Comparison of ENCODE assay signal across 32 cellular contexts in genomic region chr22:29804985-29805384, GRCh38.
"Had no signal": no experiment of that assay in that cellular context is flagged by ENCODE, and none has a peak within 500 bp of the region (broad histone marks: within the 10 kb centered on the region; RNA-seq: fewer than 3 reads in every experiment).

No MANE protein-coding gene starts in this region.

- H3K9me3 Mint-ChIP-seq: activated B cell treated with CpG ODN at 0.5 μM for 24 hours; activated CD4-positive, alpha-beta memory T cell treated with anti-CD3 and anti-CD28 coated beads, Interleukin-2, amount 10 ng/mL, durations not matched to agents 7 days and 5 days; activated naive CD4-positive, alpha-beta T cell treated with anti-CD3 and anti-CD28 coated beads, Interleukin-2, amount 50 U/mL, for 24 hours; activated T-cell treated with anti-CD3 and anti-CD28 coated beads, Interleukin-2, amount 50 U/mL, for 72 hours; activated T-helper 17 cell treated with anti-CD3 and anti-CD28 coated beads, Interleukin-2, amount 50 U/mL, for 72 hours; T-cell had no signal

- H3K4me2 ChIP-seq: SK-N-SH had no signal

- H3K36me3 ChIP-seq: breast epithelium had no signal

- DNase-seq: activated B cell treated with CpG ODN at 0.5 μM for 24 hours; activated CD4-positive, alpha-beta memory T cell treated with anti-CD3 and anti-CD28 coated beads, Interleukin-2, amount 10 ng/mL, durations not matched to agents 7 days and 5 days; activated CD4-positive, alpha-beta T cell treated with anti-CD3 and anti-CD28 coated beads for 1 hour; activated CD4-positive, alpha-beta T cell treated with anti-CD3 and anti-CD28 coated beads for 48 hours; activated CD8-positive, alpha-beta memory T cell treated with anti-CD3 and anti-CD28 coated beads for 24 hours; activated CD8-positive, alpha-beta memory T cell treated with anti-CD3 and anti-CD28 coated beads, Interleukin-2, amount 10 ng/mL, durations not matched to agents 7 days and 5 days; activated CD8-positive, alpha-beta memory T cell treated with anti-CD3 and anti-CD28 coated beads, Interleukin-2, amount 50 U/mL, for 48 hours; activated effector memory CD4-positive, alpha-beta T cell treated with anti-CD3 and anti-CD28 coated beads, Interleukin-2, amount 50 U/mL, for 16 hours; activated naive CD4-positive, alpha-beta T cell; activated T-cell treated with anti-CD3 and anti-CD28 coated beads, Interleukin-2, amount 50 U/mL, for 72 hours; adrenal gland; body of pancreas; Kasumi-1; KG1; MG63; NCI-H1092; NCI-H1436 treated with DMSO at 0.1 percent for 48 hours; NCI-H1694 treated with DMSO at 0.1 percent for 48 hours; NCI-H2029; NCI-H345; NCI-H524 treated with DMSO at 0.1 percent for 48 hours; NCI-H748 treated with DMSO at 0.1 percent for 48 hours; SHP77 treated with DMSO at 0.1 percent for 48 hours; SK-N-SH; T-cell; T-helper 17 cell had no signal

- H3K9ac ChIP-seq: SK-N-SH had no signal

- H3K4me1 Mint-ChIP-seq: activated B cell treated with CpG ODN at 0.5 μM for 24 hours; activated CD4-positive, alpha-beta memory T cell treated with anti-CD3 and anti-CD28 coated beads, Interleukin-2, amount 10 ng/mL, durations not matched to agents 7 days and 5 days; activated naive CD4-positive, alpha-beta T cell treated with anti-CD3 and anti-CD28 coated beads, Interleukin-2, amount 50 U/mL, for 24 hours; activated T-helper 17 cell treated with anti-CD3 and anti-CD28 coated beads, Interleukin-2, amount 50 U/mL, for 72 hours; T-cell had no signal

- H3K27me3 Mint-ChIP-seq: activated B cell treated with CpG ODN at 0.5 μM for 24 hours; activated CD4-positive, alpha-beta memory T cell treated with anti-CD3 and anti-CD28 coated beads, Interleukin-2, amount 10 ng/mL, durations not matched to agents 7 days and 5 days; activated CD8-positive, alpha-beta memory T cell treated with anti-CD3 and anti-CD28 coated beads, Interleukin-2, amount 10 ng/mL, durations not matched to agents 7 days and 5 days; activated naive CD4-positive, alpha-beta T cell treated with anti-CD3 and anti-CD28 coated beads, Interleukin-2, amount 50 U/mL, for 24 hours; activated T-helper 17 cell treated with anti-CD3 and anti-CD28 coated beads, Interleukin-2, amount 50 U/mL, for 72 hours; T-cell; T-helper 17 cell had no signal

- H3K27ac ChIP-seq: body of pancreas, breast epithelium, SJSA1, VCaP had no signal

- H3K4me3 ChIP-seq: adrenal gland, body of pancreas, breast epithelium, MG63, SJSA1 had no signal

- H3K9me3 ChIP-seq: adrenal gland, body of pancreas, breast epithelium, MG63, SJSA1, SK-N-SH had no signal

- ATAC-seq: activated CD8-positive, alpha-beta memory T cell treated with anti-CD3 and anti-CD28 coated beads, Interleukin-2, amount 10 ng/mL, durations not matched to agents 7 days and 5 days; activated T-cell treated with anti-CD3 and anti-CD28 coated beads, Interleukin-2, amount 50 U/mL, for 72 hours; activated T-helper 17 cell treated with anti-CD3 and anti-CD28 coated beads, Interleukin-2, amount 50 U/mL, for 72 hours; body of pancreas; Panc1; T-cell; T-helper 17 cell had no signal

- H3K9me2 ChIP-seq: SK-N-SH had no signal

- H3K27ac Mint-ChIP-seq: activated B cell treated with CpG ODN at 0.5 μM for 24 hours; activated CD4-positive, alpha-beta memory T cell treated with anti-CD3 and anti-CD28 coated beads, Interleukin-2, amount 10 ng/mL, durations not matched to agents 7 days and 5 days; activated CD8-positive, alpha-beta memory T cell treated with anti-CD3 and anti-CD28 coated beads, Interleukin-2, amount 10 ng/mL, durations not matched to agents 7 days and 5 days; activated T-helper 17 cell treated with anti-CD3 and anti-CD28 coated beads, Interleukin-2, amount 50 U/mL, for 72 hours had no signal

- H3K4me1 ChIP-seq: breast epithelium, SJSA1 had no signal

- H3K4me3 Mint-ChIP-seq: activated B cell treated with CpG ODN at 0.5 μM for 24 hours; activated CD4-positive, alpha-beta memory T cell treated with anti-CD3 and anti-CD28 coated beads, Interleukin-2, amount 10 ng/mL, durations not matched to agents 7 days and 5 days; activated CD8-positive, alpha-beta memory T cell treated with anti-CD3 and anti-CD28 coated beads, Interleukin-2, amount 10 ng/mL, durations not matched to agents 7 days and 5 days; activated naive CD4-positive, alpha-beta T cell treated with anti-CD3 and anti-CD28 coated beads, Interleukin-2, amount 50 U/mL, for 24 hours; activated T-cell treated with anti-CD3 and anti-CD28 coated beads, Interleukin-2, amount 50 U/mL, for 72 hours; activated T-helper 17 cell treated with anti-CD3 and anti-CD28 coated beads, Interleukin-2, amount 50 U/mL, for 72 hours; T-cell; T-helper 17 cell had no signal

- H3K27me3 ChIP-seq: adrenal gland, body of pancreas, breast epithelium, MG63, SJSA1 had no signal
